ENCODE assay signal across 15 cellular contexts in the genomic region with DNA sequence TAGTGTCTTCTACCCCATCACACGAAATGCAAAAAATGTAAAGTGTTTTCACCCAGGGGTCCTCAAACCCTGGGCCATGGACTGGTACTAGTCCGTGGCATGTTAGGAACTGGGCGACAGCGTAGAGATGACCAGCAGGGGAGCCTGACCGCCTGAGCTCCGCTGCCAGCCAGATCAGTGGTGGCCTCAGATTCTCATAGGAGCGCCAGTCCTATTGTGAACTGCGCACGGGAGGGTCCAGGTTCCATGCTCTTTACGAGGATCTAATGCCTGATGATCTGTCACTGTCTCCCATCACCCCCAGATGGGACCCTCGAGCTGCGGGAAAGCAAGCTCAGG. TPM values are rescaled to one million over a fixed set of nuclear protein-coding genes. Genes with fewer than 3 reads are reported as not detected.
DNase-seq lines count a peak whose midpoint lies in the region; ATAC-seq and TF ChIP-seq lines count a peak whose summit lies in the region.
"Had no signal": no experiment of that assay in that cellular context is flagged by ENCODE, and none has a peak within 500 bp of the region (broad histone marks: within the 10 kb centered on the region; RNA-seq: fewer than 3 reads in every experiment).

No MANE protein-coding gene starts in this region.

- H3K4me1 Mint-ChIP-seq in chondrocyte (ENCODE audit: low read depth) (peaks cover 8% of the 10 kb centered on the region), progenitor cell of endocrine pancreas (ENCODE audit: low read depth) (peaks cover 3% of the 10 kb centered on the region)

- no peak for TF ChIP-seq CTCF in RWPE1 (conservative IDR thresholded peaks at IDR 0.05; ENCODE audit: low read depth)
- TF ChIP-seq CTCF in chondrocyte (IDR thresholded peaks at IDR 0.05) = peak; percentile 13
- peak; percentile 14 for TF ChIP-seq CTCF in progenitor cell of endocrine pancreas (IDR thresholded peaks at IDR 0.05; ENCODE audit: unreplicated experiment)

- CTCF ChIA-PET in RWPE1 (lab: Yijun Ruan, JAX) = interaction anchor here (0.5 to 0.9 kb wide), 4 partner anchors 8 to 187 kb away, joined by 3 to 4 read pairs (median 3); no protein-coding TSS in a partner anchor

- H3K27me3 Mint-ChIP-seq in chondrocyte (ENCODE audit: low read depth) = peaks cover 2% of the 10 kb centered on the region
- H3K27me3 Mint-ChIP-seq in progenitor cell of endocrine pancreas = peaks cover 17% of the 10 kb centered on the region
- H3K27me3 Mint-ChIP-seq: activated naive CD4-positive, alpha-beta T cell treated with anti-CD3 and anti-CD28 coated beads, Interleukin-2, amount 50 U/mL, for 24 hours; stimulated activated naive CD8-positive, alpha-beta T cell treated with anti-CD3 and anti-CD28 coated beads, Interleukin-15, amount 100 ng/mL, for 72 hours had no signal

- POLR2A ChIA-PET in RWPE1 (lab: Yijun Ruan, JAX; ENCODE audit: low non-redundant PET) = no interaction called here

- H3K27ac Mint-ChIP-seq in chondrocyte (ENCODE audit: unreplicated experiment) = no peak overlapping the region
- H3K27ac Mint-ChIP-seq in progenitor cell of endocrine pancreas = peak overlapping the region; percentile 49
- H3K27ac Mint-ChIP-seq: activated naive CD4-positive, alpha-beta T cell treated with anti-CD3 and anti-CD28 coated beads, Interleukin-2, amount 50 U/mL, for 24 hours; activated T-cell treated with anti-CD3 and anti-CD28 coated beads, Interleukin-2, amount 50 U/mL, for 72 hours had no signal

- H3K4me3 Mint-ChIP-seq in chondrocyte (ENCODE audit: unreplicated experiment) (no peak overlapping the region), progenitor cell of endocrine pancreas (ENCODE audit: low read depth) (no peak overlapping the region)
- H3K4me3 Mint-ChIP-seq: activated naive CD4-positive, alpha-beta T cell treated with anti-CD3 and anti-CD28 coated beads, Interleukin-2, amount 50 U/mL, for 24 hours; activated T-cell treated with anti-CD3 and anti-CD28 coated beads, Interleukin-2, amount 50 U/mL, for 72 hours; stimulated activated naive CD8-positive, alpha-beta T cell treated with anti-CD3 and anti-CD28 coated beads, Interleukin-15, amount 100 ng/mL, for 72 hours had no signal

- no peaks in the 10 kb centered on the region for H3K9me3 Mint-ChIP-seq in chondrocyte (ENCODE audit: low read depth)
- no peaks in the 10 kb centered on the region for H3K9me3 Mint-ChIP-seq in progenitor cell of endocrine pancreas (ENCODE audit: low read depth)
- H3K9me3 Mint-ChIP-seq: activated naive CD4-positive, alpha-beta T cell treated with anti-CD3 and anti-CD28 coated beads, Interleukin-2, amount 50 U/mL, for 24 hours; activated T-cell treated with anti-CD3 and anti-CD28 coated beads, Interleukin-2, amount 50 U/mL, for 72 hours; stimulated activated naive CD8-positive, alpha-beta T cell treated with anti-CD3 and anti-CD28 coated beads, Interleukin-15, amount 100 ng/mL, for 72 hours had no signal

- DNase-seq in RWPE1 (ENCODE audit: low spot score) (no peak), chondrocyte (ENCODE audit: low spot score) (no peak), progenitor cell of endocrine pancreas (ENCODE audit: low spot score, unreplicated experiment) (no peak), SHP77 treated with DMSO at 0.1 percent for 48 hours (lab: John Stamatoyannopoulos, UW) (no peak)
- DNase-seq: activated CD4-positive, alpha-beta T cell treated with anti-CD3 and anti-CD28 coated beads for 1 hour; activated T-cell treated with anti-CD3 and anti-CD28 coated beads, Interleukin-2, amount 50 U/mL, for 72 hours; COR-L47; NCI-H1694 treated with DMSO at 0.1 percent for 48 hours; NCI-H345; ovary; PC-9; stimulated activated naive CD8-positive, alpha-beta T cell treated with anti-CD3 and anti-CD28 coated beads, Interleukin-15, amount 100 ng/mL, for 72 hours; trophoblast cell had no signal

- H3K27ac ChIP-seq in RWPE1 = peak overlapping the region; percentile 32
- H3K27ac ChIP-seq: ovary, PC-9 had no signal

- no peak for ATAC-seq in GM21423 (IDR thresholded peaks at IDR 0.05; ENCODE audit: unreplicated experiment)
- ATAC-seq: activated T-cell treated with anti-CD3 and anti-CD28 coated beads, Interleukin-2, amount 50 U/mL, for 72 hours; stimulated activated naive CD8-positive, alpha-beta T cell treated with anti-CD3 and anti-CD28 coated beads, Interleukin-15, amount 100 ng/mL, for 72 hours had no signal

- no peaks in the 10 kb centered on the region for H3K36me3 Mint-ChIP-seq in chondrocyte (ENCODE audit: low read depth)
- H3K36me3 Mint-ChIP-seq in progenitor cell of endocrine pancreas (ENCODE audit: insufficient read depth) = no peaks in the 10 kb centered on the region
- H3K36me3 Mint-ChIP-seq: activated naive CD4-positive, alpha-beta T cell treated with anti-CD3 and anti-CD28 coated beads, Interleukin-2, amount 50 U/mL, for 24 hours had no signal

RNA-seq across cellular contexts. Expression of gene SCARF1, which starts 4.5 kb away (rescaled TPM):
- total RNA-seq in chondrocyte (0.42 to 0.64 TPM (median 0.51 TPM) in 3 replicates), progenitor cell of endocrine pancreas (0.43 and 0.69 TPM in 2 replicates)

RNA-seq across cellular contexts. Expression of gene RILP, which starts 8.6 kb away (rescaled TPM):
- total RNA-seq in chondrocyte (1.8 to 2.0 TPM (median 1.8 TPM) in 3 replicates), progenitor cell of endocrine pancreas (1.2 and 1.5 TPM in 2 replicates)

RNA-seq across cellular contexts. Expression of gene SLC43A2, which starts 12.4 kb away (rescaled TPM):
- total RNA-seq in chondrocyte (3.0 to 3.7 TPM (median 3.3 TPM) in 3 replicates), progenitor cell of endocrine pancreas (21.1 and 21.9 TPM in 2 replicates)

RNA-seq across cellular contexts. Expression of gene PRPF8, which starts 43.6 kb away (rescaled TPM):
- total RNA-seq in chondrocyte (164 to 235 TPM (median 164 TPM) in 3 replicates), progenitor cell of endocrine pancreas (367 and 378 TPM in 2 replicates)
